31 cellular contexts compared by ENCODE assay signal in the genomic region with DNA sequence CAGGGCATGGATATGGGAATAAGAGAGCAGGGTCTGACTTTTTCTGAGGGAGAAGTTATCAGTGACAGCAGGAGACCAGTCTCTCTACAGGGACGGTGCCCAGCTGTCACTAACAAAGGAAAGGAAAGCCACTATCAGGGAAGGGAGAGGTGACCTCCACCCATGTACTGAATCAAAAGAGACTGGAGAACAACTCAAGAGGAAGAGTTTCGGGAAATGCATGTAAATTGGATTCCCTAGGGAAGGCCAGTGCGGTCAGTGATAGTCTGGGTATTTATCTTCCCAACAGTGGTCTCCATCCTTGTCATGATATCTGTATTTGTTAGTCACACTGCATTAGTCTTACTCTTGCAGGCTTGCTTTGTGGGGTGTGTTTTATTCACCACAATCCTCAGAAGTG.
"Had no signal": no experiment of that assay in that cellular context is flagged by ENCODE, and none has a peak within 500 bp of the region (broad histone marks: within the 10 kb centered on the region; RNA-seq: fewer than 3 reads in every experiment).

No MANE protein-coding gene starts in this region.

- H3K36me3 ChIP-seq: adrenal gland, breast epithelium, Peyer's patch had no signal

- DNase-seq: activated B cell treated with CpG ODN at 0.5 μM for 24 hours; activated CD4-positive, alpha-beta memory T cell treated with anti-CD3 and anti-CD28 coated beads for 36 hours; activated CD4-positive, alpha-beta T cell treated with anti-CD3 and anti-CD28 coated beads for 4 hours; activated CD4-positive, alpha-beta T cell treated with anti-CD3 and anti-CD28 coated beads, Interleukin-2, amount 50 U/mL, for 1 hour; activated CD4-positive, CD25-positive, alpha-beta regulatory T cell treated with anti-CD3 and anti-CD28 coated beads, Interleukin-2, amount 50 U/mL, for 72 hours; activated CD8-positive, alpha-beta memory T cell treated with anti-CD3 and anti-CD28 coated beads, Interleukin-2, amount 50 U/mL, for 4 hours; activated gamma-delta T cell treated with Interleukin-2 at 50 U/mL for 16 hours; activated naive CD4-positive, alpha-beta T cell treated with anti-CD3 and anti-CD28 coated beads for 36 hours; activated T-cell treated with anti-CD3 and anti-CD28 coated beads for 4 hours; activated T-cell treated with anti-CD3 and anti-CD28 coated beads, Interleukin-2, amount 50 U/mL, for 4 hours; adrenal gland; body of pancreas; NCI-H1092 treated with DMSO at 0.1 percent for 48 hours; NCI-H1694; NCI-H1930; NCI-H2081 treated with DMSO at 0.1 percent for 48 hours; NCI-H226; NCI-H524 treated with DMSO at 0.1 percent for 48 hours; NCI-H748 treated with DMSO at 0.1 percent for 48 hours; NK-92 treated with Interleukin-12 subunit alpha and Interleukin-12 subunit beta, amount 100 ng/mL, for 24 hours; PC-3; Peyer's patch; RPMI8226; SHP77 treated with DMSO at 0.1 percent for 48 hours; SW 1271; T-helper 1 cell; T-helper 2 cell; T-helper 9 cell had no signal

- H3K9me3 ChIP-seq: adrenal gland, body of pancreas, breast epithelium, Peyer's patch had no signal

- H3K4me1 ChIP-seq: adrenal gland, body of pancreas, breast epithelium, Peyer's patch had no signal

- H3K4me2 ChIP-seq: KMS-11 had no signal

- H3K4me3 ChIP-seq: adrenal gland, body of pancreas, breast epithelium, Peyer's patch had no signal

- H3K9ac ChIP-seq: KMS-11 had no signal

- H3K27ac ChIP-seq: adrenal gland, body of pancreas, breast epithelium, KMS-11, Peyer's patch, VCaP had no signal

- H3K27me3 ChIP-seq: adrenal gland, body of pancreas, breast epithelium, Peyer's patch had no signal
